ENCODE assay signal across 5 cellular contexts in genomic region chr11:42795483-42795882, GRCh38.
DNase-seq lines count a peak whose midpoint lies in the region; ATAC-seq, FAIRE-seq and TF ChIP-seq lines count a peak whose summit lies in the region.
"Not testable (repeated sequence)": the region's sequence is repeated elsewhere in the genome, so short reads cannot be mapped to it uniquely, and the experiment has no call there.

No MANE protein-coding gene starts in this region.

- POLR2A ChIA-PET in WTC11 (lab: Charles Lee), result not testable (repeated sequence)

- not testable (repeated sequence) for TF ChIP-seq CTCF in 22Rv1 (IDR thresholded peaks at IDR 0.05); C4-2B (conservative IDR thresholded peaks at IDR 0.05); WTC11 (IDR thresholded peaks at IDR 0.05)

- H3K27ac ChIP-seq in 22Rv1 (peak overlapping the region; percentile 60), C4-2B (peak overlapping the region; percentile 57; the same call in 1 of the 2 replicates)

- not testable (repeated sequence) for DNase-seq in WTC11 (ENCODE audit: low spot score)

- not testable (repeated sequence) for H3K4me1 Mint-ChIP-seq in WTC11

- H3K36me3 Mint-ChIP-seq in WTC11, result not testable (repeated sequence)

- CTCF ChIA-PET in WTC11 (lab: Charles Lee), result not testable (repeated sequence)

- not testable (repeated sequence) for ATAC-seq in WTC11

- not testable (repeated sequence) for H3K4me3 Mint-ChIP-seq in WTC11

- H3K9me3 Mint-ChIP-seq in WTC11, result not testable (repeated sequence)

- FAIRE-seq in TTC549 (lab: Jason Lieb, UNC) (peak; percentile 55), endometrium (lab: Jason Lieb, UNC) (peak; percentile 46)

- not testable (repeated sequence) for H3K27ac Mint-ChIP-seq in WTC11

- H3K27me3 Mint-ChIP-seq in WTC11 (ENCODE audit: low read depth), result not testable (repeated sequence)

TF ChIP-seq in WTC11, 78 proteins besides CTCF, POLR2A, EP300 and RAD21:
- TF ChIP-seq HMGA2 (CRISPR knock-in tag; IDR thresholded peaks at IDR 0.05), result peak; percentile 98
